20 cellular contexts compared by ENCODE assay signal in the genomic region with DNA sequence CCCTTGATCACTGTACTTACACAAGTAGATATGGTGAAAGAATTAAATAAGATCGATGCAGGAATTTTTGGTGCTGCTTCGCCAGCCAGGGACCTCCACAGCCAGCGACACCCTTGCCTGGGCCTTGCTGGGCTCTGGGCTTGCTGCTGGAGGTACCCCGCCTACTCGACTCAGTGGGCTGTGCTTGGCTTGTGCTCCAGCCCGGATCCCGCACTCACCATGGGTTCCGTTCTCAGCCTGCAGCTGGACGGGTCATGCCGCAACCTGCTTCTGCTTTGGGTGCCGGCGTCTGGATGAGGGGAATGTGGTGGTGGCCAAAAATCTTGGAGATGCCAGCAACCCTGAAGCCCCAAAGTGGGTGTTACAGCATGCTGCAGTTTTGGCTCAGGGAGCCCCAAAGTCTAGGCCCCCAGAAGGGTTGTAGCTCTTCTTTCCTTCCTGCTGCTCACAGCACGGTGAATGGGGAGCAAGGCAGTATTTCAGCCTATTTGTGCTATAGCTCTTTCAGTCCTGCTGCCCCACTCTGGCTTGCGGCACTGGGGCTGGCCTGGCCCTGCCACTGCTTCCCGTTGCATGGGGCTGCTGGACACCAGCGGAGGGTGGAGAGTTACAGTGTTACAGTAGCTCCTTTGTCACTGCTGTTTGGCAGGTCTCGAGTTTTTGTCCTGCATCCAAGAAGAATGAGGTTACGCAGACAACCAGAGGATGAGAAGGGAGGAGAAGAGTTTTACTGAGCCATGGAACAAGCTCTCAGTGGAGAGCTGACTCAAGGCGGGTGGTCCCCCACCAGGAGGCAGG.
"Had no signal": no experiment of that assay in that cellular context is flagged by ENCODE, and none has a peak within 500 bp of the region (broad histone marks: within the 10 kb centered on the region; RNA-seq: fewer than 3 reads in every experiment).

No MANE protein-coding gene starts in this region.

- H3K27ac ChIP-seq: coronary artery, gastroesophageal sphincter, parathyroid adenoma, right atrium auricular region, sigmoid colon, skin epidermis, thyroid gland had no signal

- DNase-seq: central memory CD4-positive, alpha-beta T cell; effector CD8-positive, alpha-beta T cell; hippocampal formation; kidney glomerular epithelial cell; mesendoderm; naive thymus-derived CD4-positive, alpha-beta T cell; occipital lobe; sigmoid colon; stimulated activated CD4-positive, alpha-beta T cell treated with anti-CD3 and anti-CD28 coated beads, Interleukin-2, amount 100 ng/mL, for 24 hours; stimulated activated CD4-positive, alpha-beta T cell treated with anti-CD3 and anti-CD28 coated beads, Interleukin-4, amount 100 ng/mL, for 4 hours; stimulated activated naive B cell treated with anti-CD40 and anti-IgM and Interleukin-4, amounts not matched to agents 10 μg/mL and 1 μg/mL and 100 μg/mL, for 72 hours; thyroid gland had no signal

- H3K79me2 ChIP-seq: parathyroid adenoma had no signal

- H3K4me1 Mint-ChIP-seq: naive thymus-derived CD4-positive, alpha-beta T cell; stimulated activated naive B cell treated with anti-CD40 and anti-IgM and Interleukin-4, amounts not matched to agents 10 μg/mL and 1 μg/mL and 100 μg/mL, for 72 hours had no signal

- FAIRE-seq: endometrium had no signal

- H3K27me3 ChIP-seq: gastroesophageal sphincter, right atrium auricular region, sigmoid colon, thyroid gland had no signal

- H3K4me3 Mint-ChIP-seq: naive thymus-derived CD4-positive, alpha-beta T cell; stimulated activated naive B cell treated with anti-CD40 and anti-IgM and Interleukin-4, amounts not matched to agents 10 μg/mL and 1 μg/mL and 100 μg/mL, for 72 hours; type B pancreatic cell had no signal

- H3K9ac ChIP-seq: parathyroid adenoma had no signal

- H3K36me3 Mint-ChIP-seq: naive thymus-derived CD4-positive, alpha-beta T cell; type B pancreatic cell had no signal

- H3K4me1 ChIP-seq: parathyroid adenoma, right atrium auricular region, sigmoid colon, thyroid gland had no signal

- H3K9me3 ChIP-seq: gastroesophageal sphincter, right atrium auricular region, sigmoid colon, thyroid gland had no signal

- H2AFZ ChIP-seq: parathyroid adenoma had no signal

- ATAC-seq: esophagus mucosa; gastroesophageal sphincter; naive thymus-derived CD4-positive, alpha-beta T cell; stimulated activated naive B cell treated with anti-CD40 and anti-IgM and Interleukin-4, amounts not matched to agents 10 μg/mL and 1 μg/mL and 100 μg/mL, for 72 hours had no signal

- H3K36me3 ChIP-seq: gastroesophageal sphincter, right atrium auricular region, sigmoid colon, thyroid gland had no signal

- H3K27ac Mint-ChIP-seq: naive thymus-derived CD4-positive, alpha-beta T cell; stimulated activated naive B cell treated with anti-CD40 and anti-IgM and Interleukin-4, amounts not matched to agents 10 μg/mL and 1 μg/mL and 100 μg/mL, for 72 hours; type B pancreatic cell had no signal

- H3K27me3 Mint-ChIP-seq: naive thymus-derived CD4-positive, alpha-beta T cell; type B pancreatic cell had no signal

- H3K4me3 ChIP-seq: coronary artery, gastroesophageal sphincter, right atrium auricular region, sigmoid colon, skin epidermis, thyroid gland had no signal
